28 cellular contexts compared by ENCODE assay signal in the genomic region with DNA sequence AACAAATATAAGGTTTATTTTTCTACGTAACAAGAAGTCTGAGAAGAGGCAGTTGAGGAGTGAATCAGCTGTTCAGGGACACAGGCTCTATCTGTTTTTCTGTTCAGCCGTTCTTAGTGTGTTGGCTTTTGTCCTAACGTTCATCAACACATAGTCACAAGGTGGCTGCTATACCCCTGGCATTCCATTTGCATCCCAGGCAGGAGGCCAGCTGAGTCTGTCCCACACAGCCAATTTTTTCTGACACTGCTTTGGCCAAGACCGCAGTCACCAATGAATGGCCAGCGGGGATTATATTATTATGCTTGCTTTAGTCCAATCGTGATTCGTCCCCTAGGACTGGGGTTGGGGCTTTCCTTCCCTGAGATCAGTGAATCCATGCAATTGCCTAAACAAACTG.
"Had no signal": no experiment of that assay in that cellular context is flagged by ENCODE, and none has a peak within 500 bp of the region (broad histone marks: within the 10 kb centered on the region; RNA-seq: fewer than 3 reads in every experiment).

No MANE protein-coding gene starts in this region.

- H3K4me1 Mint-ChIP-seq: activated naive CD8-positive, alpha-beta T cell treated with anti-CD3 and anti-CD28 coated beads, Interleukin-2, amount 50 U/mL, for 24 hours; T-helper 17 cell had no signal

- DNase-seq: activated CD4-positive, alpha-beta T cell treated with anti-CD3 and anti-CD28 coated beads for 48 hours; activated CD4-positive, alpha-beta T cell treated with anti-CD3 and anti-CD28 coated beads, Interleukin-2, amount 50 U/mL, for 4 hours; activated CD4-positive, CD25-positive, alpha-beta regulatory T cell treated with anti-CD3 and anti-CD28 coated beads, Interleukin-2, amount 50 U/mL, for 72 hours; activated CD8-positive, alpha-beta memory T cell treated with anti-CD3 and anti-CD28 coated beads, Interleukin-2, amount 50 U/mL, for 48 hours; activated CD8-positive, alpha-beta T cell treated with anti-CD3 and anti-CD28 coated beads, Interleukin-2, amount 10 ng/mL, durations not matched to agents 7 days and 5 days; activated naive CD4-positive, alpha-beta T cell treated with Interleukin-2 at 50 U/mL for 16 hours; activated naive CD8-positive, alpha-beta T cell treated with anti-CD3 and anti-CD28 coated beads, Interleukin-2, amount 50 U/mL, for 24 hours; activated T-cell treated with anti-CD3 and anti-CD28 coated beads, Interleukin-2, amount 50 U/mL, for 1 hour; amniotic stem cell; brain microvascular endothelial cell; Kasumi-1; NCI-H1092 treated with DMSO at 0.1 percent for 48 hours; NCI-H1417 treated with DMSO at 0.1 percent for 48 hours; NCI-H1694; NCI-H2029; NCI-H2107; NCI-H510A treated with DMSO at 0.1 percent for 48 hours; NCI-H69; NK-92 treated with Interleukin-12 subunit alpha and Interleukin-12 subunit beta, amount 100 ng/mL, for 24 hours; OCI-M1; SIG-M5; T-helper 17 cell; T-helper 9 cell had no signal

- H3K27ac ChIP-seq: ascending aorta, brain microvascular endothelial cell, cardiac muscle cell had no signal

- H3K36me3 Mint-ChIP-seq: activated naive CD4-positive, alpha-beta T cell treated with anti-CD3 and anti-CD28 coated beads, Interleukin-2, amount 50 U/mL, for 72 hours; WTC11 had no signal

- H3K4me3 Mint-ChIP-seq: activated CD8-positive, alpha-beta T cell treated with anti-CD3 and anti-CD28 coated beads, Interleukin-2, amount 10 ng/mL, durations not matched to agents 7 days and 5 days; activated naive CD8-positive, alpha-beta T cell treated with anti-CD3 and anti-CD28 coated beads, Interleukin-2, amount 50 U/mL, for 24 hours; T-helper 17 cell; WTC11 had no signal

- H3K9me3 Mint-ChIP-seq: activated naive CD8-positive, alpha-beta T cell treated with anti-CD3 and anti-CD28 coated beads, Interleukin-2, amount 50 U/mL, for 24 hours had no signal

- H3K27me3 Mint-ChIP-seq: activated naive CD8-positive, alpha-beta T cell treated with anti-CD3 and anti-CD28 coated beads, Interleukin-2, amount 50 U/mL, for 24 hours had no signal

- H3K4me3 ChIP-seq: ascending aorta, cardiac muscle cell, K562 had no signal

- H3K27ac Mint-ChIP-seq: activated CD8-positive, alpha-beta T cell treated with anti-CD3 and anti-CD28 coated beads, Interleukin-2, amount 10 ng/mL, durations not matched to agents 7 days and 5 days; activated naive CD4-positive, alpha-beta T cell treated with anti-CD3 and anti-CD28 coated beads, Interleukin-2, amount 50 U/mL, for 72 hours; activated naive CD8-positive, alpha-beta T cell treated with anti-CD3 and anti-CD28 coated beads, Interleukin-2, amount 50 U/mL, for 24 hours; T-helper 17 cell; WTC11 had no signal
